ENCODE assay signal across 8 cellular contexts in the genomic region with DNA sequence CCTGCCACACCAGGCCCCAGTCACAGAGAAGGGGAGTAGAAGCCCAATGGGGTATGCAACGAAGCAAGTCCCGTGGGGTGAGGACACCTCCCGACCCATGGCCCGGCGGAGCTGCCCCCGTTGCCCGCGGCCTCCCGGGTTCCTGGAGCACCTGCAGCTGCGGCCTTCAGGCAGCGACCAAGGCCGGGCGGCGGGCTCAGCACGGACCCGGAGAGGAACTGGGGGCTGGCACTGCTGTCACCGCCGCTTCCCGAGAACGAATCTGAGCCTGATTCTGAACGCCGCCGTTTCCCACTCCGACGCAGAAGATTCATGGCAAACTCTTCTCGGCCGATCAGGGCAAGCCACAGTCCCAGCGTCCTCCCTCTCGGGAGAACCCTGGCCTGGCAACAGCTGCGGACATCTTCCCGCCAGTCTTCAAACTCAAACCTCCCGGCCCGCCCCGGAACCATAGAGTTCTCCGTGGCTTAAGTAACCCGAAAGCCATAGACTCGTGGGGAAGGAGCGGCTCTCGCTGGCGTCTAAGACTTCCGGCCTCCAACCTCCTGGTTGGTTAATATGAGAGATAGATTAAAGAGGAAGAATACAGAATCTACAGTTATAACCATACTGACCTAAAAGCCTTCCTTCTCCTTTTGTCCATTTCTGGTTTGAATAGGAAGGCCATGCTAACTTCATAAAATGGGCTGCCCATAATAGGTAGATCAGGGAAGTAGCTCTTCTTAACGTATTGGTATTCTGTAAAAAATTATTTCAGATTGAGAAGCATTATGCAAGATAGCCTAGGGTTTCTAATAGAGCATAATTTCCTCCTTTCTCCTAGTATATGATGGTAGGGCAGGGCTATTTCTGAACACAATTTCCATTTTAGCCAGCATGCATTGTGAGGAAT. TPM values are rescaled to one million over a fixed set of nuclear protein-coding genes. Genes with fewer than 3 reads are reported as not detected.
DNase-seq lines count a peak whose midpoint lies in the region; ATAC-seq, FAIRE-seq and TF ChIP-seq lines count a peak whose summit lies in the region.

A gene (minus strand): TSS at position 425 of the 892 bp plus-strand sequence. CDS start 111 bp downstream, at position 314.

- peak within 1 kb of the TSS; percentile 99 for H2AFZ ChIP-seq in OCI-LY7 (ENCODE audit: low read length)

- no peak for TF ChIP-seq CTCF in D721Med (IDR thresholded peaks at IDR 0.05; ENCODE audit: insufficient read depth, missing control alignments)
- TF ChIP-seq CTCF in OCI-LY7 (conservative IDR thresholded peaks at IDR 0.05; ENCODE audit: low read length) = no peak
- TF ChIP-seq CTCF in epithelial cell of esophagus (IDR thresholded peaks at IDR 0.05; ENCODE audit: insufficient read depth, low read depth, low read length, missing control alignments) = no peak

- H3K9me3 ChIP-seq in OCI-LY7 (ENCODE audit: low read length) (no peaks in the 10 kb centered on the region), mononuclear cell (ENCODE audit: low read depth, low read length) (no peaks in the 10 kb centered on the region)

- no peaks in the 10 kb centered on the region for H3K27me3 ChIP-seq in mononuclear cell (ENCODE audit: insufficient read depth, low read length)

- peak; percentile 29 for FAIRE-seq in D721Med (lab: Jason Lieb, UNC)

- no peaks in the 10 kb centered on the region for H3K9me2 ChIP-seq in OCI-LY7 (ENCODE audit: insufficient read depth, low read length)

- ATAC-seq in GM21526 (IDR thresholded peaks at IDR 0.05; ENCODE audit: low FRiP score, unreplicated experiment) = peak; percentile 74

- H3K4me3 ChIP-seq in OCI-LY7 (ENCODE audit: low read depth, low read length, poor library complexity, severe bottlenecking) (peak within 1 kb of the TSS; percentile 93), epithelial cell of esophagus (ENCODE audit: low read length) (peak within 1 kb of the TSS; percentile 79), mononuclear cell (ENCODE audit: low read length) (peak within 1 kb of the TSS; percentile 57)

- H3K79me2 ChIP-seq in OCI-LY7 (ENCODE audit: insufficient read depth, low read depth, low read length) = peaks cover 50% of the 10 kb centered on the region

- POLR2A ChIA-PET in OCI-LY7 (lab: Charles Lee) = interaction anchor here (0.6 to 2.4 kb wide), 9 partner anchors 67 to 714 kb away, joined by 3 to 8 read pairs (median 3); a partner anchor contains a TSS

- DNase-seq in D721Med (ENCODE audit: insufficient read length, low spot score) = peak; percentile 70
- peak; percentile 81 for DNase-seq in HuH-7.5 (ENCODE audit: low spot score)
- DNase-seq in OCI-LY7 (ENCODE audit: low spot score) = peak; percentile 96
- DNase-seq in activated T-cell treated with anti-CD3 and anti-CD28 coated beads for 1 hour (ENCODE audit: low read depth) = peak; percentile 75
- DNase-seq in epithelial cell of esophagus (ENCODE audit: low read depth) = peak; percentile 98
- peak; percentile 54 to 73 for DNase-seq in stimulated activated CD8-positive, alpha-beta memory T cell treated with anti-CD3 and anti-CD28 coated beads, Interleukin-4, amount 100 ng/mL, for 1 hour (ENCODE audit: low read depth in 2 of 2, low spot score in 1 of 2)

- peak within 1 kb of the TSS; percentile 100 for H3K4me2 ChIP-seq in OCI-LY7 (ENCODE audit: low read length)

- TSS peak; percentile 100 for BruUV-seq in OCI-LY7 (replicated peaks; lab: Mats Ljungman, UMichigan)

- no peaks in the 10 kb centered on the region for H4K20me1 ChIP-seq in OCI-LY7 (ENCODE audit: insufficient read depth, low read length)

- intact Hi-C loops in OCI-LY7 (cut with micrococcal nuclease; ENCODE audit: unreplicated experiment) = loop anchor here (1.0 to 5.0 kb wide), 8 partner anchors 246 to 871 kb away; a partner anchor contains a TSS

- CTCF ChIA-PET in OCI-LY7 (lab: Charles Lee; ENCODE audit: unreplicated experiment) = interaction anchor here (1.0 to 1.4 kb wide), 3 partner anchors 114 to 839 kb away, joined by 4 read pairs; a partner anchor contains a TSS

- H3K4me1 ChIP-seq in OCI-LY7 (ENCODE audit: insufficient read depth, low read length, poor library complexity, severe bottlenecking) = peaks cover 27% of the 10 kb centered on the region
- H3K4me1 ChIP-seq in mononuclear cell (ENCODE audit: insufficient read depth, low read length) = peaks cover 30% of the 10 kb centered on the region

- peak within 1 kb of the TSS; percentile 77 for H3K27ac ChIP-seq in OCI-LY7 (ENCODE audit: low read depth, low read length, poor library complexity, severe bottlenecking)

- peaks cover 39% of the 10 kb centered on the region for H3K36me3 ChIP-seq in OCI-LY7 (ENCODE audit: insufficient read depth, low read length)

RNA-seq across cellular contexts. Expression of the gene that starts here (rescaled TPM):
- 58.2 and 61.1 TPM in 2 replicates for total RNA-seq in OCI-LY7 (2014; rRNA removed; shearing (Covaris generic))
- total RNA-seq in OCI-LY7 (2022) (50.9 and 56.8 TPM in 2 replicates), mononuclear cell (0.42 TPM)

Comparison
In these comparisons a context has a peak if more than half of its experiments do, and no peak if none do; other contexts are left out.
1. Peak in every context shown above with its lines: DNase-seq, ATAC-seq, H3K4me3 ChIP-seq and H3K27ac ChIP-seq.
2. RNA of the gene that starts here (total RNA-seq): 50.9 to 61.1 TPM in OCI-LY7; 0.42 TPM in mononuclear cell (single experiment); every median in the first group is over 10 times any median in the second.